26 cellular contexts compared by ENCODE assay signal in the genomic region with DNA sequence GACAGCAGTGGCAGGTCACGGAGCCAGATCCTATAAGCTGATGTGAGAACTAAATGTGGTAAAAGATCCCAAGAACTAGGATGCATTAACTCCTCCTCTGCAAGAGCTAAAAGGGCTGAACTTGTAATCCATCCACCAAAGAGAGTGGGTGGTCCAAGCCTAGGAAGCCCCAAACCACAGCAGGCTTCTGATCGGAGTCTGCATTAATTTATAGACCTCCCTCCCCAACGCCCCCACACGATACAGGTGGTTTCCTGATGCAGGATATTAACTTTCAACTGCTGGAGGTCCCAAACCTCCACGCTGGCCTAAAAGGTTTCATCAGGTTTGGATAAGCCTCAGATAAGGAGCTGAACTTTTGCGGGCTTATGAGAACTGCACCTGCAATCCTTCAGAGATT.
"Had no signal": no experiment of that assay in that cellular context is flagged by ENCODE, and none has a peak within 500 bp of the region (broad histone marks: within the 10 kb centered on the region; RNA-seq: fewer than 3 reads in every experiment).

No MANE protein-coding gene starts in this region.

- H3K36me3 ChIP-seq: lower lobe of right lung, pancreas, prostate gland, sigmoid colon, spleen, suprapubic skin, thoracic aorta, tibial artery, uterus had no signal

- H3K4me1 ChIP-seq: lower lobe of right lung, pancreas, prostate gland, sigmoid colon, spleen, suprapubic skin, tibial artery, uterus had no signal

- H3K4me3 ChIP-seq: hepatocyte, lower lobe of right lung, pancreas, prostate gland, sigmoid colon, spleen, suprapubic skin, thoracic aorta, tibial artery, uterus had no signal

- H3K27me3 Mint-ChIP-seq: type B pancreatic cell had no signal

- H3K27ac ChIP-seq: hepatocyte, lower lobe of right lung, pancreas, prostate gland, sigmoid colon, spleen, suprapubic skin, thoracic aorta, tibial artery, uterus had no signal

- H3K27me3 ChIP-seq: hepatocyte, pancreas, sigmoid colon, spleen, suprapubic skin, uterus had no signal

- H3K4me3 Mint-ChIP-seq: naive thymus-derived CD8-positive, alpha-beta T cell; nephron progenitor cell; stimulated activated effector memory CD8-positive, alpha-beta T cell treated with anti-CD3 and anti-CD28 coated beads, Interleukin-12 subunit alpha, Interleukin-12 subunit beta, amount 100 ng/mL, for 72 hours; stimulated activated naive CD8-positive, alpha-beta T cell treated with anti-CD3 and anti-CD28 coated beads, Interleukin-15, Interleukin-2, amounts not matched to agents 100 ng/mL and 50 ng/mL, for 24 hours; type B pancreatic cell had no signal

- H3K9me3 ChIP-seq: pancreas, prostate gland, suprapubic skin, uterus had no signal

- H3K27ac Mint-ChIP-seq: naive thymus-derived CD8-positive, alpha-beta T cell; nephron progenitor cell; stimulated activated effector memory CD8-positive, alpha-beta T cell treated with anti-CD3 and anti-CD28 coated beads, Interleukin-12 subunit alpha, Interleukin-12 subunit beta, amount 100 ng/mL, for 72 hours; stimulated activated naive CD8-positive, alpha-beta T cell treated with anti-CD3 and anti-CD28 coated beads, Interleukin-15, Interleukin-2, amounts not matched to agents 100 ng/mL and 50 ng/mL, for 24 hours; type B pancreatic cell had no signal

- H3K36me3 Mint-ChIP-seq: stimulated activated effector memory CD8-positive, alpha-beta T cell treated with anti-CD3 and anti-CD28 coated beads, Interleukin-12 subunit alpha, Interleukin-12 subunit beta, amount 100 ng/mL, for 72 hours had no signal

- H2AFZ ChIP-seq: hepatocyte had no signal

- DNase-seq: islet precursor cell; lower lobe of right lung; mammary epithelial cell; mesenchymal stem cell; naive thymus-derived CD8-positive, alpha-beta T cell; nephron progenitor cell; nucleus accumbens; pancreas; posterior cingulate gyrus; retina; right cardiac atrium; sigmoid colon; small intestine; spleen; stimulated activated CD4-positive, alpha-beta T cell treated with anti-CD3 and anti-CD28 coated beads, Interleukin-4, amount 100 ng/mL, for 24 hours; stimulated activated naive CD4-positive, alpha-beta T cell; tibial artery; uterus had no signal

- H3K4me1 Mint-ChIP-seq: naive thymus-derived CD8-positive, alpha-beta T cell; nephron progenitor cell; stimulated activated effector memory CD8-positive, alpha-beta T cell treated with anti-CD3 and anti-CD28 coated beads, Interleukin-12 subunit alpha, Interleukin-12 subunit beta, amount 100 ng/mL, for 72 hours had no signal

- ATAC-seq: left lobe of liver; lower lobe of right lung; naive thymus-derived CD8-positive, alpha-beta T cell; pancreas; right cardiac atrium; stimulated activated effector memory CD8-positive, alpha-beta T cell treated with anti-CD3 and anti-CD28 coated beads, Interleukin-12 subunit alpha, Interleukin-12 subunit beta, amount 100 ng/mL, for 72 hours had no signal
